ENCODE assay signal across 16 cellular contexts in the genomic region with DNA sequence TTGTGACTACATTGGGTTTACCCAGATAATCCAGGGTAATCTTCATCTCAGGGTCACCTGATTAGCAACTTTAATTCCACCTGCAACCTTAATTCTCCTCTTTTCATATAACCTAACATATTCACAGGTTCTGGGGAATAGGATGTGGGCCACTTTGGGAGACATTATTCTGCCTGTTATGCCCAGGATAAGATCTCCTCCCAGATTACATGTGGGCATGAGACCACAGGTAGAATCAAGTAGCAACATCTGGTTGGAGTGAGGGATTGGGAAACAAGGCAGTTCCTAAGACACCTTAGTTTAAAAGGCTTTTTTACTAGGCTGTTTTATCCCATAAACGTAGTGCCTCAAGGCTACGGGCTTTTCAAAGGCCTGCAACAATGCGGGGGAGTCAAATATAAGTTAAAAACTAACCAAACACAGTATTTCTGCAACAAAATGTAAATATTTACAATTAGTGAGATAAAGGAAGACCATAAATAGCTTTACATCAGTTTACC.
DNase-seq lines count a peak whose midpoint lies in the region; ATAC-seq and TF ChIP-seq lines count a peak whose summit lies in the region.
"Had no signal": no experiment of that assay in that cellular context is flagged by ENCODE, and none has a peak within 500 bp of the region (broad histone marks: within the 10 kb centered on the region; RNA-seq: fewer than 3 reads in every experiment).

No MANE protein-coding gene starts in this region.

- TF ChIP-seq POLR2A in vagina (IDR thresholded peaks at IDR 0.05) (no peak), gastrocnemius medialis (IDR thresholded peaks at IDR 0.05) (no peak)

- no peaks in the 10 kb centered on the region for H3K4me1 Mint-ChIP-seq in WTC11
- H3K4me1 Mint-ChIP-seq in endothelial cell (ENCODE audit: unreplicated experiment), result no peaks in the 10 kb centered on the region
- H3K4me1 Mint-ChIP-seq: CD4-positive, CD25-positive, alpha-beta regulatory T cell had no signal

- H3K9me3 ChIP-seq in mucosa of descending colon (no peaks in the 10 kb centered on the region), vagina (no peaks in the 10 kb centered on the region), gastrocnemius medialis (no peaks in the 10 kb centered on the region)
- H3K9me3 ChIP-seq: BLaER1 had no signal

- H3K27me3 Mint-ChIP-seq in WTC11 (ENCODE audit: low read depth) (no peaks in the 10 kb centered on the region), endothelial cell (ENCODE audit: unreplicated experiment) (no peaks in the 10 kb centered on the region)
- H3K27me3 Mint-ChIP-seq: CD4-positive, CD25-positive, alpha-beta regulatory T cell had no signal

- no peaks in the 10 kb centered on the region for H3K36me3 ChIP-seq in mucosa of descending colon (ENCODE audit: low read depth)
- no peaks in the 10 kb centered on the region for H3K36me3 ChIP-seq in vagina
- no peaks in the 10 kb centered on the region for H3K36me3 ChIP-seq in gastrocnemius medialis
- H3K36me3 ChIP-seq: BLaER1 had no signal

- H3K4me3 Mint-ChIP-seq in WTC11 (no peak overlapping the region), endothelial cell (ENCODE audit: unreplicated experiment) (no peak overlapping the region)
- H3K4me3 Mint-ChIP-seq: CD4-positive, CD25-positive, alpha-beta regulatory T cell; HFFc6 had no signal

- H3K4me3 ChIP-seq in mucosa of descending colon (no peak overlapping the region), vagina (no peak overlapping the region), gastrocnemius medialis (no peak overlapping the region)
- H3K4me3 ChIP-seq: BLaER1 had no signal

- peaks cover 9% of the 10 kb centered on the region for H3K4me1 ChIP-seq in mucosa of descending colon (ENCODE audit: low read depth)
- H3K4me1 ChIP-seq in vagina, result no peaks in the 10 kb centered on the region
- H3K4me1 ChIP-seq in gastrocnemius medialis, result no peaks in the 10 kb centered on the region
- H3K4me1 ChIP-seq: BLaER1 had no signal

- H3K9me3 Mint-ChIP-seq in WTC11 (no peaks in the 10 kb centered on the region), endothelial cell (ENCODE audit: unreplicated experiment) (no peaks in the 10 kb centered on the region)
- H3K9me3 Mint-ChIP-seq: HFFc6 had no signal

- POLR2A ChIA-PET in WTC11 (lab: Charles Lee), result no interaction called here

- ATAC-seq in WTC11, result no peak
- ATAC-seq in mucosa of descending colon, result peak; percentile 36
- no peak for ATAC-seq in gastrocnemius medialis

- peak; percentile 9 for DNase-seq in NCI-H82 (lab: John Stamatoyannopoulos, UW)
- no peak for DNase-seq in NCI-H82 treated with DMSO at 0.1 percent for 48 hours (lab: John Stamatoyannopoulos, UW; ENCODE audit: unreplicated experiment)
- no peak for DNase-seq in WTC11 (ENCODE audit: low spot score)
- DNase-seq in mucosa of descending colon, result peak in 1 of 3 donors; percentile 17
- no peak for DNase-seq in endothelial cell (ENCODE audit: low spot score)
- DNase-seq in vagina (ENCODE audit: extremely low spot score in 2 of 2), result no peak
- no peak for DNase-seq in gastrocnemius medialis
- DNase-seq: 8988T; AML-193; CD4-positive, CD25-positive, alpha-beta regulatory T cell; DMS153; DMS79 treated with DMSO at 0.1 percent for 48 hours; EL; HCEC 1CT; HFFc6 had no signal

- H3K27me3 ChIP-seq in vagina, result no peaks in the 10 kb centered on the region
- H3K27me3 ChIP-seq in gastrocnemius medialis, result no peaks in the 10 kb centered on the region
- H3K27me3 ChIP-seq: BLaER1 had no signal

- in situ Hi-C loops in gastrocnemius medialis (cut with MboI; ENCODE audit: low sequenced_read_pairs in 4 of 4), result no loop called here

- H3K36me3 Mint-ChIP-seq in WTC11 (no peaks in the 10 kb centered on the region), endothelial cell (ENCODE audit: low read depth, unreplicated experiment) (no peaks in the 10 kb centered on the region)
- H3K36me3 Mint-ChIP-seq: CD4-positive, CD25-positive, alpha-beta regulatory T cell had no signal

- H3K27ac ChIP-seq in vagina (no peak overlapping the region), gastrocnemius medialis (no peak overlapping the region)
- H3K27ac ChIP-seq: BLaER1 had no signal

- no peak overlapping the region for H3K27ac Mint-ChIP-seq in WTC11
- H3K27ac Mint-ChIP-seq in endothelial cell (ENCODE audit: unreplicated experiment), result no peak overlapping the region
- H3K27ac Mint-ChIP-seq: CD4-positive, CD25-positive, alpha-beta regulatory T cell; HFFc6 had no signal

- CTCF ChIA-PET in WTC11 (lab: Charles Lee), result no interaction called here

- intact Hi-C loops in mucosa of descending colon (cut with DNase I, micrococcal nuclease), result no loop called here
- intact Hi-C loops in vagina (cut with DNase I), result no loop called here
- intact Hi-C loops in gastrocnemius medialis (cut with DNase I; ENCODE audit: low total_unique reads), result no loop called here

- TF ChIP-seq CTCF in WTC11 (IDR thresholded peaks at IDR 0.05), result no peak
- TF ChIP-seq CTCF in mucosa of descending colon (IDR thresholded peaks at IDR 0.05), result no peak
- TF ChIP-seq CTCF in endothelial cell (IDR thresholded peaks at IDR 0.05; ENCODE audit: unreplicated experiment), result no peak
- TF ChIP-seq CTCF in vagina (IDR thresholded peaks at IDR 0.05), result no peak
- no peak for TF ChIP-seq CTCF in gastrocnemius medialis (IDR thresholded peaks at IDR 0.05 in 4 of 5, conservative IDR thresholded peaks at IDR 0.05 in 1 of 5)

TF ChIP-seq in WTC11, 78 proteins besides CTCF, POLR2A, EP300 and RAD21:
- TF ChIP-seq ZNF396 (CRISPR knock-in tag; IDR thresholded peaks at IDR 0.05; ENCODE audit: borderline replicate concordance) (no peak), GABPB1 (CRISPR knock-in tag; IDR thresholded peaks at IDR 0.05) (peak; percentile 47; the same call in 1 of the 2 replicates)
- TF ChIP-seq, protein P1, sequence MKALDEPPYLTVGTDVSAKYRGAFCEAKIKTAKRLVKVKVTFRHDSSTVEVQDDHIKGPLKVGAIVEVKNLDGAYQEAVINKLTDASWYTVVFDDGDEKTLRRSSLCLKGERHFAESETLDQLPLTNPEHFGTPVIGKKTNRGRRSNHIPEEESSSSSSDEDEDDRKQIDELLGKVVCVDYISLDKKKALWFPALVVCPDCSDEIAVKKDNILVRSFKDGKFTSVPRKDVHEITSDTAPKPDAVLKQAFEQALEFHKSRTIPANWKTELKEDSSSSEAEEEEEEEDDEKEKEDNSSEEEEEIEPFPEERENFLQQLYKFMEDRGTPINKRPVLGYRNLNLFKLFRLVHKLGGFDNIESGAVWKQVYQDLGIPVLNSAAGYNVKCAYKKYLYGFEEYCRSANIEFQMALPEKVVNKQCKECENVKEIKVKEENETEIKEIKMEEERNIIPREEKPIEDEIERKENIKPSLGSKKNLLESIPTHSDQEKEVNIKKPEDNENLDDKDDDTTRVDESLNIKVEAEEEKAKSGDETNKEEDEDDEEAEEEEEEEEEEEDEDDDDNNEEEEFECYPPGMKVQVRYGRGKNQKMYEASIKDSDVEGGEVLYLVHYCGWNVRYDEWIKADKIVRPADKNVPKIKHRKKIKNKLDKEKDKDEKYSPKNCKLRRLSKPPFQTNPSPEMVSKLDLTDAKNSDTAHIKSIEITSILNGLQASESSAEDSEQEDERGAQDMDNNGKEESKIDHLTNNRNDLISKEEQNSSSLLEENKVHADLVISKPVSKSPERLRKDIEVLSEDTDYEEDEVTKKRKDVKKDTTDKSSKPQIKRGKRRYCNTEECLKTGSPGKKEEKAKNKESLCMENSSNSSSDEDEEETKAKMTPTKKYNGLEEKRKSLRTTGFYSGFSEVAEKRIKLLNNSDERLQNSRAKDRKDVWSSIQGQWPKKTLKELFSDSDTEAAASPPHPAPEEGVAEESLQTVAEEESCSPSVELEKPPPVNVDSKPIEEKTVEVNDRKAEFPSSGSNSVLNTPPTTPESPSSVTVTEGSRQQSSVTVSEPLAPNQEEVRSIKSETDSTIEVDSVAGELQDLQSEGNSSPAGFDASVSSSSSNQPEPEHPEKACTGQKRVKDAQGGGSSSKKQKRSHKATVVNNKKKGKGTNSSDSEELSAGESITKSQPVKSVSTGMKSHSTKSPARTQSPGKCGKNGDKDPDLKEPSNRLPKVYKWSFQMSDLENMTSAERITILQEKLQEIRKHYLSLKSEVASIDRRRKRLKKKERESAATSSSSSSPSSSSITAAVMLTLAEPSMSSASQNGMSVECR (CRISPR knock-in tag; IDR thresholded peaks at IDR 0.05; ENCODE audit: borderline replicate concordance), result no peak
TF ChIP-seq in WTC11: peak in this region for 1.
